8 cellular contexts compared by ENCODE assay signal in genomic region chr11:27471588-27472397, GRCh38.
DNase-seq lines count a peak whose midpoint lies in the region; TF ChIP-seq lines count a peak whose summit lies in the region.

No MANE protein-coding gene starts in this region.

- H3K27me3 ChIP-seq in HAP-1 (ENCODE audit: low read depth) (no peaks in the 10 kb centered on the region), neutrophil (peaks cover 45% of the 10 kb centered on the region)

- H3K36me3 ChIP-seq in HAP-1 (replicated peaks) (no peaks in the 10 kb centered on the region), neutrophil (no peaks in the 10 kb centered on the region)

- no peak for TF ChIP-seq CTCF in neutrophil (IDR thresholded peaks at IDR 0.05)

- in situ Hi-C loops in HAP-1 (cut with MboI; ENCODE audit: low sequenced_read_pairs) = loop anchor here (25.0 kb wide), 1 partner anchor 109 kb away; the partner anchor contains the start of gene CCDC34

- H3K27ac ChIP-seq in neutrophil = no peak overlapping the region

- H3K4me3 ChIP-seq in HAP-1 (peak overlapping the region; percentile 65), neutrophil (ENCODE audit: low read depth in 1 of 2, low read length in 1 of 2) (peak overlapping the region; percentile 52 to 58)

- peak; percentile 32 for DNase-seq in NCI-H2196 (lab: John Stamatoyannopoulos, UW; ENCODE audit: unreplicated experiment)
- no peak for DNase-seq in NCI-H2196 treated with DMSO at 0.1 percent for 48 hours (lab: John Stamatoyannopoulos, UW; ENCODE audit: unreplicated experiment)
- DNase-seq in HAP-1 (ENCODE audit: low spot score in 2 of 2) = peak in 1 of 2 experiments; percentile 65
- peak; percentile 65 for DNase-seq in NAMALWA (ENCODE audit: low spot score)
- DNase-seq in activated gamma-delta T cell (lab: John Stamatoyannopoulos, UW) = peak; percentile 20
- DNase-seq in globus pallidus (ENCODE audit: low spot score) = peak; percentile 38
- no peak for DNase-seq in hepatic stellate cell (ENCODE audit: low spot score)

- peaks cover 19% of the 10 kb centered on the region for H3K4me1 ChIP-seq in HAP-1
- H3K4me1 ChIP-seq in neutrophil (ENCODE audit: control insufficient read depth in 1 of 2, insufficient read depth in 1 of 2, low read depth in 1 of 2, low read length in 1 of 2) = peaks cover 14 to 24% of the 10 kb centered on the region in 2 experiments

- H3K9me3 ChIP-seq in HAP-1 (no peaks in the 10 kb centered on the region), neutrophil (no peaks in the 10 kb centered on the region)

Comparison
In these comparisons a context has a peak if more than half of its experiments do, and no peak if none do; other contexts are left out.
1. DNase-seq: peak in NCI-H2196 (single experiment), NAMALWA (single experiment), activated gamma-delta T cell (single experiment) and globus pallidus (single experiment); none in NCI-H2196 treated with DMSO at 0.1 percent for 48 hours (single experiment) and hepatic stellate cell (single experiment).